Comparison of ENCODE assay signal across 27 cellular contexts in genomic region chr20:61478611-61479305, GRCh38.
"Had no signal": no experiment of that assay in that cellular context is flagged by ENCODE, and none has a peak within 500 bp of the region (broad histone marks: within the 10 kb centered on the region; RNA-seq: fewer than 3 reads in every experiment).

No MANE protein-coding gene starts in this region.

- H3K36me3 ChIP-seq: adrenal gland, ascending aorta, breast epithelium, cardiac muscle cell, colonic mucosa had no signal

- H3K27ac ChIP-seq: adrenal gland, ascending aorta, breast epithelium, cardiac muscle cell, colonic mucosa, epithelial cell of prostate had no signal

- H3K4me3 ChIP-seq: adrenal gland, ascending aorta, breast epithelium, cardiac muscle cell, colonic mucosa had no signal

- ATAC-seq: activated CD4-positive, alpha-beta T cell treated with anti-CD3 and anti-CD28 coated beads for 36 hours; activated CD8-positive, alpha-beta memory T cell treated with anti-CD3 and anti-CD28 coated beads, Interleukin-2, amount 10 ng/mL, durations not matched to agents 7 days and 5 days; activated CD8-positive, alpha-beta T cell treated with anti-CD3 and anti-CD28 coated beads, Interleukin-2, amount 10 ng/mL, durations not matched to agents 7 days and 5 days; activated naive CD8-positive, alpha-beta T cell treated with anti-CD3 and anti-CD28 coated beads, Interleukin-2, amount 50 U/mL, for 24 hours had no signal

- H3K9me3 ChIP-seq: adrenal gland, ascending aorta, breast epithelium, colonic mucosa had no signal

- H3K4me1 ChIP-seq: adrenal gland, ascending aorta, breast epithelium, colonic mucosa had no signal

- DNase-seq: activated CD4-positive, alpha-beta memory T cell treated with anti-CD3 and anti-CD28 coated beads for 36 hours; activated CD4-positive, alpha-beta T cell treated with anti-CD3 and anti-CD28 coated beads for 36 hours; activated CD4-positive, alpha-beta T cell treated with anti-CD3 and anti-CD28 coated beads, Interleukin-2, amount 10 ng/mL, durations not matched to agents 24 days and 14 days; activated CD4-positive, CD25-positive, alpha-beta regulatory T cell; activated CD4-positive, CD25-positive, alpha-beta regulatory T cell treated with anti-CD3 and anti-CD28 coated beads, Interleukin-2, amount 50 U/mL, for 72 hours; activated CD8-positive, alpha-beta memory T cell treated with anti-CD3 and anti-CD28 coated beads, Interleukin-2, amount 10 ng/mL, durations not matched to agents 7 days and 5 days; activated CD8-positive, alpha-beta memory T cell treated with anti-CD3 and anti-CD28 coated beads, Interleukin-2, amount 50 U/mL, for 4 hours; activated CD8-positive, alpha-beta T cell treated with anti-CD3 and anti-CD28 coated beads, Interleukin-2, amount 10 ng/mL, durations not matched to agents 7 days and 5 days; activated effector memory CD4-positive, alpha-beta T cell treated with anti-CD3 and anti-CD28 coated beads, Interleukin-2, amount 50 U/mL, for 16 hours; activated naive CD4-positive, alpha-beta T cell treated with anti-CD3 and anti-CD28 coated beads for 36 hours; activated naive CD8-positive, alpha-beta T cell treated with anti-CD3 and anti-CD28 coated beads for 36 hours; activated naive CD8-positive, alpha-beta T cell treated with anti-CD3 and anti-CD28 coated beads, Interleukin-2, amount 50 U/mL, for 24 hours; activated T-cell treated with anti-CD3 and anti-CD28 coated beads, Interleukin-2, amount 50 U/mL, for 1 hour; activated T-cell treated with anti-CD3 and anti-CD28 coated beads, Interleukin-2, amount 50 U/mL, for 48 hours; adrenal gland; amygdala; central memory CD4-positive, alpha-beta T cell; cerebellar nuclear complex; colonic mucosa; effector CD8-positive, alpha-beta T cell; foreskin fibroblast; head of caudate nucleus; hippocampal formation had no signal

- H3K27me3 ChIP-seq: adrenal gland, ascending aorta, cardiac muscle cell, colonic mucosa had no signal
